8 cellular contexts compared by ENCODE assay signal in genomic region chr22:22297159-22297789, GRCh38. TPM values are rescaled to one million over a fixed set of nuclear protein-coding genes. Genes with fewer than 3 reads are reported as not detected.
DNase-seq lines count a peak whose midpoint lies in the region; ATAC-seq and TF ChIP-seq lines count a peak whose summit lies in the region.
"Not testable (repeated sequence)": the region's sequence is repeated elsewhere in the genome, so short reads cannot be mapped to it uniquely, and the experiment has no call there.

No MANE protein-coding gene starts in this region.

- 0% methylated on average over 9 of the region's 28 CpGs for WGBS in hepatocyte (ENCODE audit: low lambda C conversion rate, missing lambda C conversion rate)

- peak overlapping the region; percentile 90 for H2AFZ ChIP-seq in hepatocyte

- H3K4me2 ChIP-seq in BLaER1 treated with 17β-estradiol and CSF1 and Interleukin-3, amounts not matched to agents 10 nM and 100 nM, result peak overlapping the region; percentile 41 to 70 (median 62); a peak in 21 of 22 replicates
- H3K4me2 ChIP-seq in hepatocyte, result peak overlapping the region; percentile 78

- not testable (repeated sequence) for H3K27me3 Mint-ChIP-seq in activated T-cell treated with anti-CD3 and anti-CD28 coated beads, Interleukin-2, amount 50 U/mL, for 24 hours; stimulated activated naive B cell treated with anti-CD40 and anti-IgM and Interleukin-4, amounts not matched to agents 10 μg/mL and 1 μg/mL and 100 μg/mL, for 72 hours

- in situ Hi-C loops in HAP-1 (cut with MboI; ENCODE audit: low sequenced_read_pairs), result not testable (repeated sequence)

- not testable (repeated sequence) for H3K9me3 Mint-ChIP-seq in activated T-cell treated with anti-CD3 and anti-CD28 coated beads, Interleukin-2, amount 50 U/mL, for 24 hours; stimulated activated naive B cell treated with anti-CD40 and anti-IgM and Interleukin-4, amounts not matched to agents 10 μg/mL and 1 μg/mL and 100 μg/mL, for 72 hours

- peak overlapping the region; percentile 79 to 88 (median 84) for H3K4me3 ChIP-seq in BLaER1 treated with 17β-estradiol and CSF1 and Interleukin-3, amounts not matched to agents 10 nM and 100 nM
- H3K4me3 ChIP-seq in HAP-1 (peak overlapping the region; percentile 37), hepatocyte (peak overlapping the region; percentile 73)

- H3K4me3 Mint-ChIP-seq in activated T-cell treated with anti-CD3 and anti-CD28 coated beads, Interleukin-2, amount 50 U/mL, for 24 hours, result peak overlapping the region; percentile 88
- H3K4me3 Mint-ChIP-seq in stimulated activated naive B cell treated with anti-CD40 and anti-IgM and Interleukin-4, amounts not matched to agents 10 μg/mL and 1 μg/mL and 100 μg/mL, for 72 hours, result peak overlapping the region; percentile 94 to 96

- H3K4me1 ChIP-seq in BLaER1 treated with 17β-estradiol and CSF1 and Interleukin-3, amounts not matched to agents 10 nM and 100 nM; HAP-1; hepatocyte (ENCODE audit: insufficient read depth): not testable (repeated sequence)

- H3K4me1 Mint-ChIP-seq in activated T-cell treated with anti-CD3 and anti-CD28 coated beads, Interleukin-2, amount 50 U/mL, for 24 hours (ENCODE audit: low read depth), result peaks cover 29% of the 10 kb centered on the region
- peaks cover 22 to 49% of the 10 kb centered on the region in 2 donors for H3K4me1 Mint-ChIP-seq in stimulated activated naive B cell treated with anti-CD40 and anti-IgM and Interleukin-4, amounts not matched to agents 10 μg/mL and 1 μg/mL and 100 μg/mL, for 72 hours

- peak overlapping the region in 10 of 11 experiments; percentile 78 to 84 (median 82); a peak in 16 of 22 replicates for H3K27ac ChIP-seq in BLaER1 treated with 17β-estradiol and CSF1 and Interleukin-3, amounts not matched to agents 10 nM and 100 nM
- H3K27ac ChIP-seq in hepatocyte, result peak overlapping the region; percentile 58

- H3K36me3 ChIP-seq in BLaER1 treated with 17β-estradiol and CSF1 and Interleukin-3, amounts not matched to agents 10 nM and 100 nM, result peaks cover 4 to 20% (median 12%) of the 10 kb centered on the region in 11 experiments; a peak in 14 of 22 replicates
- not testable (repeated sequence) for H3K36me3 ChIP-seq in HAP-1 (replicated peaks); hepatocyte (replicated peaks; ENCODE audit: insufficient read depth, low read depth)

- peaks cover 0 to 49% (median 11%) of the 10 kb centered on the region in 11 experiments; a peak in 15 of 22 replicates for H4K20me1 ChIP-seq in BLaER1 treated with 17β-estradiol and CSF1 and Interleukin-3, amounts not matched to agents 10 nM and 100 nM
- H4K20me1 ChIP-seq in hepatocyte (ENCODE audit: insufficient read depth, poor library complexity, severe bottlenecking), result not testable (repeated sequence)

- ATAC-seq in stimulated activated naive B cell treated with anti-CD40 and anti-IgM and Interleukin-4, amounts not matched to agents 10 μg/mL and 1 μg/mL and 100 μg/mL, for 72 hours (replicated peaks), result peak; percentile 30 to 36

- peak overlapping the region; percentile 81 to 93 (median 86); a peak in 21 of 22 replicates for H3K9ac ChIP-seq in BLaER1 treated with 17β-estradiol and CSF1 and Interleukin-3, amounts not matched to agents 10 nM and 100 nM

- not testable (repeated sequence) for H3K9me2 ChIP-seq in hepatocyte (replicated peaks; ENCODE audit: insufficient read depth)

- not testable (repeated sequence) for TF ChIP-seq CTCF in hepatocyte (IDR thresholded peaks at IDR 0.05; ENCODE audit: poor library complexity)

- not testable (repeated sequence) for H3K9me3 ChIP-seq in BLaER1 treated with 17β-estradiol and CSF1 and Interleukin-3, amounts not matched to agents 10 nM and 100 nM (replicated peaks in 1 of 11); HAP-1; hepatocyte (ENCODE audit: low read depth)

- peaks cover 14% of the 10 kb centered on the region for H3K36me3 Mint-ChIP-seq in activated T-cell treated with anti-CD3 and anti-CD28 coated beads, Interleukin-2, amount 50 U/mL, for 24 hours (ENCODE audit: low read depth)
- peaks cover 10 to 18% of the 10 kb centered on the region in 2 donors for H3K36me3 Mint-ChIP-seq in stimulated activated naive B cell treated with anti-CD40 and anti-IgM and Interleukin-4, amounts not matched to agents 10 μg/mL and 1 μg/mL and 100 μg/mL, for 72 hours

- peaks cover 42% of the 10 kb centered on the region for H3K79me2 ChIP-seq in hepatocyte

- H3K27me3 ChIP-seq in BLaER1 treated with 17β-estradiol and CSF1 and Interleukin-3, amounts not matched to agents 10 nM and 100 nM; HAP-1 (ENCODE audit: low read depth); hepatocyte: not testable (repeated sequence)

- H3K27ac Mint-ChIP-seq in activated T-cell treated with anti-CD3 and anti-CD28 coated beads, Interleukin-2, amount 50 U/mL, for 24 hours, result peak overlapping the region; percentile 92
- H3K27ac Mint-ChIP-seq in stimulated activated naive B cell treated with anti-CD40 and anti-IgM and Interleukin-4, amounts not matched to agents 10 μg/mL and 1 μg/mL and 100 μg/mL, for 72 hours, result peak overlapping the region; percentile 93

- DNase-seq in HAP-1 (ENCODE audit: low spot score in 2 of 2); activated T-cell treated with anti-CD3 and anti-CD28 coated beads, Interleukin-2, amount 50 U/mL, for 24 hours: not testable (repeated sequence)
- DNase-seq in OCI-M1 (lab: John Stamatoyannopoulos, UW) (peak; percentile 78), dermis blood vessel endothelial cell (peak; percentile 30), hepatocyte (ENCODE audit: low spot score) (peak; percentile 34), myocyte (ENCODE audit: low read depth) (peak; percentile 12)
- peak; percentile 18 for DNase-seq in stimulated activated naive B cell treated with anti-CD40 and anti-IgM and Interleukin-4, amounts not matched to agents 10 μg/mL and 1 μg/mL and 100 μg/mL, for 72 hours

RNA-seq across cellular contexts. Expression of gene VPREB1, which starts 52.7 kb away (rescaled TPM):
- total RNA-seq in dermis blood vessel endothelial cell (not detected in 2 replicates), hepatocyte (not detected in 2 replicates), myocyte (not detected in 2 replicates)
- not detected in 2 replicates for polyA plus RNA-seq in hepatocyte
- polyA plus RNA-seq in myocyte (2012), result not detected
